In genomic region chr11:119352857-119353260, GRCh38 we compare ENCODE assay signal across 6 cellular contexts. TPM values are rescaled to one million over a fixed set of nuclear protein-coding genes. Genes with fewer than 3 reads are reported as not detected.
DNase-seq lines count a peak whose midpoint lies in the region; ATAC-seq and TF ChIP-seq lines count a peak whose summit lies in the region.

No MANE protein-coding gene starts in this region.

- intact Hi-C loops in IMR-90 (cut with micrococcal nuclease) (no loop called here), mucosa of descending colon (cut with DNase I, micrococcal nuclease) (loop anchor here in 1 of 2 donors (5.0 kb wide), 1 partner anchor 124 kb away; no protein-coding TSS in a partner anchor)

- no peak overlapping the region for H2BK5ac ChIP-seq in IMR-90 (ENCODE audit: low read depth, low read length, poor library complexity, severe bottlenecking)

- H3K56ac ChIP-seq in IMR-90 (ENCODE audit: extremely low read depth, insufficient read depth, low read length), result no peak overlapping the region

- BruUV-seq in IMR-90 (replicated peaks; lab: Mats Ljungman, UMichigan), result no TSS peak

- H3K27me3 ChIP-seq in IMR-90 (ENCODE audit: control insufficient read depth, insufficient read depth, low read length), result peaks cover 18% of the 10 kb centered on the region
- H3K27me3 ChIP-seq in WERI-Rb-1 (ENCODE audit: insufficient read depth, low read depth, severe bottlenecking), result no peaks in the 10 kb centered on the region

- no peak overlapping the region for H3K14ac ChIP-seq in IMR-90 (replicated peaks; ENCODE audit: low read depth, low read length)

- H4K8ac ChIP-seq in IMR-90 (ENCODE audit: low read depth in 2 of 2, low read length in 2 of 2), result no peak overlapping the region

- H4K20me1 ChIP-seq in IMR-90 (ENCODE audit: insufficient read depth, low read length), result no peaks in the 10 kb centered on the region

- no peak overlapping the region for H2BK120ac ChIP-seq in IMR-90 (ENCODE audit: low read depth, low read length)

- peak overlapping the region; percentile 15 for H2AK9ac ChIP-seq in IMR-90 (replicated peaks; ENCODE audit: low read depth, low read length, poor library complexity)

- H3K36me3 ChIP-seq in IMR-90 (ENCODE audit: control insufficient read depth, insufficient read depth, low read length) (no peaks in the 10 kb centered on the region), WERI-Rb-1 (peaks cover 26% of the 10 kb centered on the region), mucosa of descending colon (ENCODE audit: low read depth) (no peaks in the 10 kb centered on the region)

- no peaks in the 10 kb centered on the region for H3K4me1 ChIP-seq in IMR-90 (ENCODE audit: control insufficient read depth, insufficient read depth, low read length)
- H3K4me1 ChIP-seq in mucosa of descending colon (ENCODE audit: low read depth), result peaks cover 11% of the 10 kb centered on the region

- H2AFZ ChIP-seq in IMR-90 (replicated peaks; ENCODE audit: low read length, poor library complexity), result no peak overlapping the region

- H2BK20ac ChIP-seq in IMR-90 (ENCODE audit: low read depth, low read length), result no peak overlapping the region

- H3K9me3 ChIP-seq in IMR-90 (ENCODE audit: control insufficient read depth, insufficient read depth, low read length) (no peaks in the 10 kb centered on the region), WERI-Rb-1 (ENCODE audit: severe bottlenecking) (no peaks in the 10 kb centered on the region), mucosa of descending colon (no peaks in the 10 kb centered on the region)

- TF ChIP-seq RAD21 in IMR-90 (IDR thresholded peaks at IDR 0.05; ENCODE audit: low read length), result no peak

- dilution Hi-C loops in IMR-90 (cut with HindIII; ENCODE audit: low sequenced_read_pairs, unreplicated experiment), result no loop called here

- POLR2A ChIA-PET in IMR-90 (lab: Charles Lee; ENCODE audit: unreplicated experiment), result no interaction called here

- no peak overlapping the region for H3K27ac ChIP-seq in IMR-90 (ENCODE audit: insufficient read depth, low read length)
- peak overlapping the region; percentile 47; the same call in 1 of the 2 replicates for H3K27ac ChIP-seq in WERI-Rb-1

- TF ChIP-seq POLR2A in IMR-90 (IDR thresholded peaks at IDR 0.05; ENCODE audit: low read depth, low read length), result no peak

- no peak overlapping the region for H3K9ac ChIP-seq in IMR-90 (ENCODE audit: low read depth, low read length)

- no peaks in the 10 kb centered on the region for H3K9me1 ChIP-seq in IMR-90 (ENCODE audit: insufficient read depth, low read length)

- 0% methylated on average over 2 of the region's 4 CpGs; no CpG with 5 or more reads in 1 of the 2 experiments for WGBS in IMR-90 (ENCODE audit: extremely low coverage in 2 of 2, insufficient read length in 1 of 2), 2 experiments

- H3K23ac ChIP-seq in IMR-90 (ENCODE audit: low read depth, low read length), result no peak overlapping the region

- H2BK15ac ChIP-seq in IMR-90 (ENCODE audit: low read depth, low read length), result no peak overlapping the region

- ATAC-seq in IMR-90 (ENCODE audit: low read depth) (no peak), mucosa of descending colon (peak; percentile 57), HG02970 (IDR thresholded peaks at IDR 0.05; ENCODE audit: low FRiP score, unreplicated experiment) (no peak), GM21390 (IDR thresholded peaks at IDR 0.05; ENCODE audit: unreplicated experiment) (no peak)

- H3K4me2 ChIP-seq in IMR-90 (ENCODE audit: low read depth, low read length), result no peak overlapping the region

- H3K4me3 ChIP-seq in IMR-90 (ENCODE audit: insufficient read depth, low read depth, low read length) (no peak overlapping the region), WERI-Rb-1 (ENCODE audit: low read depth, low read length) (no peak overlapping the region), mucosa of descending colon (no peak overlapping the region)

- H4K5ac ChIP-seq in IMR-90 (ENCODE audit: low read depth, low read length), result no peak overlapping the region

- in situ Hi-C loops in IMR-90 (cut with MboI; ENCODE audit: low sequenced_read_pairs), result loop anchor here (25.0 kb wide), 1 partner anchor 759 kb away; no protein-coding TSS in a partner anchor

- no peak for TF ChIP-seq CTCF in IMR-90 (conservative IDR thresholded peaks at IDR 0.05; ENCODE audit: low read depth, low read length)
- TF ChIP-seq CTCF in WERI-Rb-1 (IDR thresholded peaks at IDR 0.05; ENCODE audit: low read depth, low read length), result no peak
- no peak for TF ChIP-seq CTCF in mucosa of descending colon (IDR thresholded peaks at IDR 0.05)

- no peak overlapping the region for H4K91ac ChIP-seq in IMR-90 (ENCODE audit: insufficient read depth, low read depth, low read length)

- no peak for DNase-seq in IMR-90
- DNase-seq in WERI-Rb-1, result peak; percentile 78
- peak in 2 of 3 donors; percentile 35 to 44 for DNase-seq in mucosa of descending colon
- no peak for DNase-seq in SK-N-DZ (ENCODE audit: low spot score)

- CTCF ChIA-PET in IMR-90 (lab: Yijun Ruan, JAX), result interaction anchor here (0.6 kb wide), 1 partner anchor 122 kb away, joined by 4 read pairs; no protein-coding TSS in a partner anchor

- no peak overlapping the region for H3K18ac ChIP-seq in IMR-90 (ENCODE audit: low read depth, low read length)

- no peak overlapping the region for H2AK5ac ChIP-seq in IMR-90 (ENCODE audit: low read depth, low read length)

- no peak overlapping the region for H3K4ac ChIP-seq in IMR-90 (ENCODE audit: low read depth, low read length)

- H3K79me1 ChIP-seq in IMR-90 (ENCODE audit: low read depth in 1 of 2, low read length in 2 of 2), result no peaks in the 10 kb centered on the region

TF ChIP-seq in IMR-90, 13 proteins besides CTCF, POLR2A, EP300 and RAD21:
- TF ChIP-seq BHLHE40 (IDR thresholded peaks at IDR 0.05; ENCODE audit: low read depth, low read length), result no peak
- no peak for TF ChIP-seq FOS (IDR thresholded peaks at IDR 0.05; ENCODE audit: low read depth, low read length)
- TF ChIP-seq RCOR1 (IDR thresholded peaks at IDR 0.05; ENCODE audit: insufficient replicate concordance, low read length), result no peak
- TF ChIP-seq ELK1 (IDR thresholded peaks at IDR 0.05; ENCODE audit: borderline replicate concordance, low read depth, low read length), result no peak

RNA-seq across cellular contexts. Expression of gene MFRP, which starts 6.4 kb away (rescaled TPM):
- total RNA-seq in IMR-90 (2012; rRNA removed) (not detected in 2 replicates), mucosa of descending colon (not detected)
- not detected in 2 replicates for polyA plus RNA-seq in IMR-90 (2012; rRNA removed)
- 0.02 and 0.05 TPM in 2 replicates for polyA plus RNA-seq in IMR-90 (2012; cell fraction: cytosol; rRNA removed)
- not detected in 2 replicates for polyA plus RNA-seq in IMR-90 (2012; cell fraction: nucleus; rRNA removed; ENCODE audit: low replicate concordance)
- not detected in 2 replicates for polyA plus RNA-seq in SK-N-DZ (2014; cell fraction: cytosol; rRNA removed)
- polyA plus RNA-seq in SK-N-DZ (2014; cell fraction: nucleus; rRNA removed), result not detected in 2 replicates

RNA-seq across cellular contexts. Expression of gene C1QTNF5, which starts 12.2 kb away (rescaled TPM):
- total RNA-seq in IMR-90 (2012; rRNA removed) (1.9 and 2.0 TPM in 2 replicates), mucosa of descending colon (10 to 100 TPM in 1 of 3 donors, 1 to 10 TPM in 2; 5.1 to 13.9 (median 9.3) TPM)
- polyA plus RNA-seq in IMR-90 (2012; rRNA removed), result 5.4 and 5.8 TPM in 2 replicates
- 5.1 and 9.5 TPM in 2 replicates for polyA plus RNA-seq in IMR-90 (2012; cell fraction: cytosol; rRNA removed)
- 5.6 and 7.4 TPM in 2 replicates for polyA plus RNA-seq in IMR-90 (2012; cell fraction: nucleus; rRNA removed; ENCODE audit: low replicate concordance)
- polyA plus RNA-seq in SK-N-DZ (2014; cell fraction: cytosol; rRNA removed), result 0.18 and 0.46 TPM in 2 replicates
- 0.20 TPM in 1 of 2 replicates, not detected in the other for polyA plus RNA-seq in SK-N-DZ (2014; cell fraction: nucleus; rRNA removed)

RNA-seq across cellular contexts. Expression of gene RNF26, which starts 18.5 kb away (rescaled TPM):
- total RNA-seq in IMR-90 (2012; rRNA removed), result 3.4 and 3.6 TPM in 2 replicates
- polyA plus RNA-seq in IMR-90 (2012; rRNA removed), result 36.7 and 38.1 TPM in 2 replicates
- 34.0 and 44.0 TPM in 2 replicates for polyA plus RNA-seq in IMR-90 (2012; cell fraction: cytosol; rRNA removed)
- polyA plus RNA-seq in IMR-90 (2012; cell fraction: nucleus; rRNA removed; ENCODE audit: low replicate concordance), result 7.8 and 14.3 TPM in 2 replicates
- 10 to 100 TPM; 20.7 to 24.7 (median 23.7) TPM for total RNA-seq in mucosa of descending colon
- polyA plus RNA-seq in SK-N-DZ (2014; cell fraction: cytosol; rRNA removed), result 10.5 and 11.5 TPM in 2 replicates
- polyA plus RNA-seq in SK-N-DZ (2014; cell fraction: nucleus; rRNA removed), result 4.7 and 6.0 TPM in 2 replicates

RNA-seq across cellular contexts. Expression of gene USP2, which starts 28.6 kb away (rescaled TPM):
- total RNA-seq in IMR-90 (2012; rRNA removed) (under 0.01 and 0.18 TPM in 2 replicates), mucosa of descending colon (10 to 100 TPM; 16.9 to 84.3 (median 26.7) TPM)
- 0.63 and 0.79 TPM in 2 replicates for polyA plus RNA-seq in IMR-90 (2012; rRNA removed)
- polyA plus RNA-seq in IMR-90 (2012; cell fraction: cytosol; rRNA removed), result 0.25 and 0.74 TPM in 2 replicates
- 1.8 and 3.1 TPM in 2 replicates for polyA plus RNA-seq in IMR-90 (2012; cell fraction: nucleus; rRNA removed; ENCODE audit: low replicate concordance)
- 0.28 and 1.1 TPM in 2 replicates for polyA plus RNA-seq in SK-N-DZ (2014; cell fraction: cytosol; rRNA removed)
- polyA plus RNA-seq in SK-N-DZ (2014; cell fraction: nucleus; rRNA removed), result 0.70 and 1.8 TPM in 2 replicates

RNA-seq across cellular contexts. Expression of gene MCAM, which starts 35.9 kb away (rescaled TPM):
- total RNA-seq in IMR-90 (2012; rRNA removed) (131 and 165 TPM in 2 replicates), mucosa of descending colon (100 to 1,000 TPM in 1 of 3 donors, 10 to 100 TPM in 1, 1 to 10 TPM in 1; 9.7 to 186 (median 32.5) TPM)
- polyA plus RNA-seq in IMR-90 (2012; rRNA removed), result 79.4 and 95.1 TPM in 2 replicates
- 197 and 220 TPM in 2 replicates for polyA plus RNA-seq in IMR-90 (2012; cell fraction: cytosol; rRNA removed)
- 58.2 and 150 TPM in 2 replicates for polyA plus RNA-seq in IMR-90 (2012; cell fraction: nucleus; rRNA removed; ENCODE audit: low replicate concordance)
- 53.3 and 95.1 TPM in 2 replicates for polyA plus RNA-seq in SK-N-DZ (2014; cell fraction: cytosol; rRNA removed)
- 53.4 and 56.1 TPM in 2 replicates for polyA plus RNA-seq in SK-N-DZ (2014; cell fraction: nucleus; rRNA removed)

Comparison
In these comparisons a context has a peak if more than half of its experiments do, and no peak if none do; other contexts are left out.
1. DNase-seq: peak in WERI-Rb-1 (single experiment) and mucosa of descending colon (2 of 3); none in IMR-90 (single experiment) and SK-N-DZ (single experiment).